ENCODE assay signal across 8 cellular contexts in genomic region chr3:141878326-141878725, GRCh38. TPM values are rescaled to one million over a fixed set of nuclear protein-coding genes. Genes with fewer than 3 reads are reported as not detected.
DNase-seq lines count a peak whose midpoint lies in the region; ATAC-seq and TF ChIP-seq lines count a peak whose summit lies in the region.

No MANE protein-coding gene starts in this region.

- H3K4me3 ChIP-seq in AG04450 (ENCODE audit: low read depth, low read length), result peak overlapping the region; percentile 76
- H3K4me3 ChIP-seq in HFF-Myc (replicated peaks; ENCODE audit: low read depth, low read length), result peak overlapping the region; percentile 83

- H3K4me3 Mint-ChIP-seq in activated naive CD8-positive, alpha-beta T cell treated with anti-CD3 and anti-CD28 coated beads for 36 hours, result peak overlapping the region; percentile 90
- peak overlapping the region; percentile 85 for H3K4me3 Mint-ChIP-seq in memory B cell

- H3K9me3 Mint-ChIP-seq in activated naive CD8-positive, alpha-beta T cell treated with anti-CD3 and anti-CD28 coated beads for 36 hours, result no peaks in the 10 kb centered on the region
- H3K9me3 Mint-ChIP-seq in memory B cell, result no peaks in the 10 kb centered on the region

- POLR2A ChIA-PET in AG04450 (lab: Yijun Ruan, JAX), result interaction anchor here (0.6 to 1.1 kb wide), 3 partner anchors 16 to 46 kb away, joined by 3 to 7 read pairs (median 3); no protein-coding TSS in a partner anchor

- DNase-seq in AG04450 (ENCODE audit: low read depth, low spot score), result no peak
- no peak for DNase-seq in HFF-Myc (ENCODE audit: extremely low read depth, low read depth)
- no peak for DNase-seq in activated naive CD8-positive, alpha-beta T cell treated with anti-CD3 and anti-CD28 coated beads for 36 hours
- no peak for DNase-seq in memory B cell (ENCODE audit: low spot score in 2 of 2)
- DNase-seq in mesenteric fat pad (ENCODE audit: low spot score), result no peak
- no peak for DNase-seq in GM03348 (ENCODE audit: low spot score)

- peaks cover 39% of the 10 kb centered on the region for H3K36me3 Mint-ChIP-seq in activated naive CD8-positive, alpha-beta T cell treated with anti-CD3 and anti-CD28 coated beads for 36 hours
- peaks cover 3% of the 10 kb centered on the region for H3K36me3 Mint-ChIP-seq in memory B cell

- no peak overlapping the region for H3K27ac ChIP-seq in AG04450 (ENCODE audit: low read depth, low read length)

- no peaks in the 10 kb centered on the region for H3K27me3 ChIP-seq in AG04450 (ENCODE audit: control insufficient read depth, insufficient read depth, low read length)

- no peaks in the 10 kb centered on the region for H3K27me3 Mint-ChIP-seq in activated naive CD8-positive, alpha-beta T cell treated with anti-CD3 and anti-CD28 coated beads for 36 hours
- H3K27me3 Mint-ChIP-seq in memory B cell, result no peaks in the 10 kb centered on the region

- peak overlapping the region; percentile 90 for H3K27ac Mint-ChIP-seq in activated naive CD8-positive, alpha-beta T cell treated with anti-CD3 and anti-CD28 coated beads for 36 hours
- no peak overlapping the region for H3K27ac Mint-ChIP-seq in memory B cell

- H3K9me3 ChIP-seq in AG04450 (ENCODE audit: control insufficient read depth, insufficient read depth, low read length), result no peaks in the 10 kb centered on the region; the same call in 1 of the 2 replicates

- CTCF ChIA-PET in AG04450 (lab: Charles Lee), result interaction anchor here (0.6 to 4.1 kb wide), 4 partner anchors 36 to 302 kb away, joined by 3 to 31 read pairs (median 6); partner anchors contain the start of gene RNF7

- no peak for TF ChIP-seq CTCF in AG04450 (IDR thresholded peaks at IDR 0.05; ENCODE audit: low read depth, low read length)
- TF ChIP-seq CTCF in HFF-Myc (IDR thresholded peaks at IDR 0.05; ENCODE audit: low read depth, low read length, missing control alignments), result no peak

- peaks cover 46% of the 10 kb centered on the region for H3K4me1 Mint-ChIP-seq in activated naive CD8-positive, alpha-beta T cell treated with anti-CD3 and anti-CD28 coated beads for 36 hours
- H3K4me1 Mint-ChIP-seq in memory B cell, result peaks cover 17% of the 10 kb centered on the region

- ATAC-seq in memory B cell (ENCODE audit: low read depth), result no peak
- ATAC-seq in HG03378 (IDR thresholded peaks at IDR 0.05; ENCODE audit: unreplicated experiment), result no peak
- no peak for ATAC-seq in GM18909 (IDR thresholded peaks at IDR 0.05; ENCODE audit: poor library complexity, unreplicated experiment)

RNA-seq across cellular contexts. Expression of gene ATP1B3, which starts 1.9 kb away (rescaled TPM):
- polyA plus RNA-seq in AG04450 (2011; rRNA removed), result 139 and 199 TPM in 2 replicates
- polyA minus RNA-seq in AG04450 (2011; rRNA and poly(A)+ RNA removed), result 62.8 and 103 TPM in 2 replicates
- 100 to 1,000 TPM; 143 to 157 TPM for total RNA-seq in activated naive CD8-positive, alpha-beta T cell treated with anti-CD3 and anti-CD28 coated beads for 36 hours
- 354 TPM for total RNA-seq in mesenteric fat pad
